Comparison of ENCODE assay signal across 15 cellular contexts in the genomic region with DNA sequence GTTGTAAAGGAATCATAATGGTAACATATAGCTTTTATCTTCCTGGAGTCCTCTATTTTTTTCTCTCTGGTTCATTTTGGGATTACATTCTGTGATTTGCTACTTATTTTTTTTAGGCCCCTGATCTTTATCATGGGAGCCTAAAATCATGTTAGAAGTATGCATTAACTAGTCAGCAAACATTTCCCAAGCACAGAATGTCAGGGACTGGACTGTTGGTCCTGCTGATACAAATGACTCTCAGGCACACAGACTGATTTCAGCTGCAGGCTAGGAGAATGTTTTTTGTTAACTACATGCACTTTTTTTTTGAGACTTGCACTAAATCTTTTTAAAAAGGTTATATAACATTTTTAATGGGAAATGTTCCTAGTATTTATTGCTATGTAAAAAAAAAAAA.
A peak's percentile ranks its signal among the peaks of the same experiment; 100 is the strongest.
DNase-seq lines count a peak whose midpoint lies in the region; FAIRE-seq and TF ChIP-seq lines count a peak whose summit lies in the region.
"Had no signal": no experiment of that assay in that cellular context is flagged by ENCODE, and none has a peak within 500 bp of the region (broad histone marks: within the 10 kb centered on the region; RNA-seq: fewer than 3 reads in every experiment).

No MANE protein-coding gene starts in this region.

- TF ChIP-seq CTCF in VCaP (conservative IDR thresholded peaks at IDR 0.05), result no peak
- TF ChIP-seq CTCF in fibroblast of pulmonary artery (IDR thresholded peaks at IDR 0.05; ENCODE audit: low read length, missing control alignments), result no peak

- no peaks in the 10 kb centered on the region for H3K79me2 ChIP-seq in GM23248 (ENCODE audit: insufficient read depth)

- H3K27me3 ChIP-seq in GM23248 (replicated peaks; ENCODE audit: insufficient read depth), result no peaks in the 10 kb centered on the region
- no peaks in the 10 kb centered on the region for H3K27me3 ChIP-seq in neuronal stem cell (ENCODE audit: control insufficient read depth in 3 of 3, insufficient read depth in 3 of 3, low read depth in 1 of 3, low read length in 3 of 3)
- H3K27me3 ChIP-seq: sigmoid colon had no signal

- H3K4me3 ChIP-seq in GM23248, result no peak overlapping the region
- H3K4me3 ChIP-seq in fibroblast of pulmonary artery (replicated peaks; ENCODE audit: low read depth, low read length), result no peak overlapping the region
- no peak overlapping the region for H3K4me3 ChIP-seq in neuronal stem cell (ENCODE audit: low read length in 2 of 2)
- H3K4me3 ChIP-seq: sigmoid colon had no signal

- H2BK5ac ChIP-seq in neuronal stem cell (ENCODE audit: low read length), result no peak overlapping the region

- H3K18ac ChIP-seq in neuronal stem cell (ENCODE audit: low read length), result no peak overlapping the region

- no peak overlapping the region for H2AK5ac ChIP-seq in neuronal stem cell (ENCODE audit: low read depth, low read length)

- H3K79me1 ChIP-seq in neuronal stem cell (ENCODE audit: low read depth, low read length), result no peaks in the 10 kb centered on the region

- no peak for FAIRE-seq in RCC 7860 (lab: Jason Lieb, UNC)

- peak overlapping the region; percentile 25 for H3K4me2 ChIP-seq in GM23248 (ENCODE audit: unreplicated experiment)
- no peak overlapping the region for H3K4me2 ChIP-seq in neuronal stem cell (ENCODE audit: insufficient read depth, low read length, poor library complexity, severe bottlenecking)

- H2BK12ac ChIP-seq in neuronal stem cell (ENCODE audit: low read length), result no peak overlapping the region

- H4K8ac ChIP-seq in neuronal stem cell (ENCODE audit: low read depth, low read length), result no peak overlapping the region

- H3K36me3 ChIP-seq in GM23248 (ENCODE audit: low read depth) (no peaks in the 10 kb centered on the region), neuronal stem cell (replicated peaks in 1 of 2; ENCODE audit: control insufficient read depth in 2 of 2, insufficient read depth in 2 of 2, low read length in 2 of 2) (no peaks in the 10 kb centered on the region)
- H3K36me3 ChIP-seq: sigmoid colon had no signal

- H3K27ac ChIP-seq in GM23248 (no peak overlapping the region), VCaP (peak overlapping the region; percentile 70), neuronal stem cell (replicated peaks; ENCODE audit: low read length) (no peak overlapping the region)

- H2AFZ ChIP-seq in GM23248 (no peak overlapping the region), neuronal stem cell (ENCODE audit: low read length) (peak overlapping the region; percentile 63)

- DNase-seq in GM23248 (peak; percentile 54), fibroblast of pulmonary artery (ENCODE audit: low read depth) (peak; percentile 21), neuronal stem cell (ENCODE audit: low spot score) (no peak), RCC 7860 (ENCODE audit: low spot score) (no peak), NCI-H2227 (lab: John Stamatoyannopoulos, UW; ENCODE audit: unreplicated experiment) (no peak)
- no peak for DNase-seq in activated CD8-positive, alpha-beta memory T cell treated with anti-CD3 and anti-CD28 coated beads for 24 hours
- DNase-seq: activated CD4-positive, alpha-beta memory T cell treated with anti-CD3 and anti-CD28 coated beads for 36 hours; activated T-cell treated with anti-CD3 and anti-CD28 coated beads, Interleukin-2, amount 50 U/mL, for 72 hours; dermis blood vessel endothelial cell; DMS 273 treated with DMSO at 0.1 percent for 48 hours; NCI-H1048; sigmoid colon; stimulated activated CD4-positive, alpha-beta T cell treated with anti-CD3 and anti-CD28 coated beads, Interleukin-4, amount 100 ng/mL, for 24 hours; trophoblast cell had no signal

- no peak overlapping the region for H2BK120ac ChIP-seq in neuronal stem cell (ENCODE audit: low read depth, low read length)

- no peak overlapping the region for H3K4ac ChIP-seq in neuronal stem cell (ENCODE audit: low read length)

- no peaks in the 10 kb centered on the region for H3K9me3 ChIP-seq in GM23248 (ENCODE audit: low read depth)
- no peaks in the 10 kb centered on the region for H3K9me3 ChIP-seq in neuronal stem cell (replicated peaks in 1 of 2; ENCODE audit: control insufficient read depth in 2 of 2, insufficient read depth in 1 of 2, low read depth in 1 of 2, low read length in 2 of 2)
- H3K9me3 ChIP-seq: sigmoid colon had no signal

- in situ Hi-C loops in GM23248 (cut with MboI), result no loop called here

- H4K20me1 ChIP-seq in GM23248 (ENCODE audit: insufficient read depth), result no peaks in the 10 kb centered on the region

- H2BK15ac ChIP-seq in neuronal stem cell (ENCODE audit: low read length), result no peak overlapping the region

- no peaks in the 10 kb centered on the region; the same call in 1 of the 2 replicates for H3F3A ChIP-seq in GM23248 (ENCODE audit: insufficient read depth)

- no peak overlapping the region for H3K23ac ChIP-seq in neuronal stem cell (ENCODE audit: low read depth, low read length, poor library complexity)

- no peak overlapping the region for H4K91ac ChIP-seq in neuronal stem cell (ENCODE audit: low read depth, low read length, poor library complexity)

- H3K4me1 ChIP-seq in GM23248 (ENCODE audit: insufficient read depth) (peaks cover 21% of the 10 kb centered on the region), neuronal stem cell (ENCODE audit: control insufficient read depth in 2 of 2, insufficient read depth in 1 of 2, low read depth in 1 of 2, low read length in 2 of 2) (peaks cover 10 to 54% of the 10 kb centered on the region in 2 donors)

- H3K9me2 ChIP-seq in GM23248 (ENCODE audit: insufficient read depth), result no peaks in the 10 kb centered on the region

- no peak overlapping the region for H3K9ac ChIP-seq in GM23248
- no peak overlapping the region for H3K9ac ChIP-seq in neuronal stem cell (ENCODE audit: low read depth, low read length, poor library complexity)

- H3K14ac ChIP-seq in neuronal stem cell (ENCODE audit: low read length), result no peak overlapping the region

Comparison
In these comparisons a context has a peak if more than half of its experiments do, and no peak if none do; other contexts are left out.
1. DNase-seq: peak in GM23248 (single experiment) and fibroblast of pulmonary artery (single experiment); none in neuronal stem cell (single experiment), activated CD8-positive, alpha-beta memory T cell treated with anti-CD3 and anti-CD28 coated beads for 24 hours (single experiment), RCC 7860 (single experiment) and NCI-H2227 (single experiment).